ENCODE assay signal across 20 cellular contexts in the genomic region with DNA sequence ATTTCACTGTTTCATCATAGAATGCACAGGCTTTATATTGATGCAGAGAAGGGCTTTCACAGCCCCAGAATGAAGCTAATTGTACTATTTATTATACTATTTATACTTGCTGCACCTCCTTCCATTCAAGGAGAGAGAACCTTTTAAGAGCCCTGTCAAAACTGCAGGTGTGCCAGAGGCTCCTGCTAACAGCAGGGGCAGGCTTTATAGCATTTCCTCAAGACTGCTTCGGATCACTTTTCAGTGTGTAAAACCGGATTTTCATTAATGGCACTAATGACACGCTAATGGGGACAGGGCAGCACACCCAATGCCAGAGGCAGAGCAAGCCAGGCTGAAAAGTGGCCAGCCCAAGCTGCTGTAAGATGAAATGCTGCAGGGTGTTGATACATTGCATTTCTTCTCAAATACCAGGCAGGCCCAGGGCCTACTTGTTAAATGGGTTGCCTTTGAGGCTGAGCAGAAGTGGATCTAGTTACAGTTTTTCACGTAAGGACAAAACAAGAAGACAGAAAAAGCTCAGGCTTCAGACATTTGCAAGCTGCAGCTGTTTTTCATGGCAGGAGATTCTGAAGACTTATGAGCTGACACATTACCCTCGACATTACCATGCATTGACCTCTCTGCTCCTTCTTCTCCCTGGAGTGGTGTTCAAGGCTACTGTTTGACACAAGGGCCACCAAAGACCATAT.
"Had no signal": no experiment of that assay in that cellular context is flagged by ENCODE, and none has a peak within 500 bp of the region (broad histone marks: within the 10 kb centered on the region; RNA-seq: fewer than 3 reads in every experiment).

No MANE protein-coding gene starts in this region.

- H3K4me1 ChIP-seq: esophagus muscularis mucosa, lower lobe of right lung, pancreas, spleen had no signal

- FAIRE-seq: islet of Langerhans, pancreas had no signal

- H3K27me3 Mint-ChIP-seq: activated naive CD8-positive, alpha-beta T cell treated with anti-CD3 and anti-CD28 coated beads, Interleukin-2, amount 10 ng/mL, durations not matched to agents 7 days and 5 days; stimulated activated memory B cell treated with anti-CD40 and anti-IgM and Interleukin-4, amounts not matched to agents 10 μg/mL and 1 μg/mL and 100 μg/mL, for 72 hours had no signal

- H3K27ac Mint-ChIP-seq: activated naive CD8-positive, alpha-beta T cell treated with anti-CD3 and anti-CD28 coated beads, Interleukin-2, amount 10 ng/mL, durations not matched to agents 7 days and 5 days; activated T-helper 1 cell treated with anti-CD3 and anti-CD28 coated beads, Interleukin-12 subunit alpha, Interleukin-12 subunit beta, Interleukin-2, Interleukin-4 antibody, amounts not matched to agents 30 ng/mL and 10 ng/mL and 1 ng/mL, durations not matched to agents 14 hours and 24 hours and 36 hours; stimulated activated memory B cell treated with anti-CD40 and anti-IgM and Interleukin-4, amounts not matched to agents 10 μg/mL and 1 μg/mL and 100 μg/mL, for 72 hours had no signal

- H3K4me1 Mint-ChIP-seq: activated naive CD8-positive, alpha-beta T cell treated with anti-CD3 and anti-CD28 coated beads, Interleukin-2, amount 10 ng/mL, durations not matched to agents 7 days and 5 days; stimulated activated memory B cell treated with anti-CD40 and anti-IgM and Interleukin-4, amounts not matched to agents 10 μg/mL and 1 μg/mL and 100 μg/mL, for 72 hours had no signal

- H3K36me3 ChIP-seq: esophagus muscularis mucosa, lower lobe of right lung, neutrophil, pancreas, spleen, thoracic aorta, WERI-Rb-1 had no signal

- H3K9me3 ChIP-seq: esophagus muscularis mucosa, lower lobe of right lung, neutrophil, pancreas, thoracic aorta had no signal

- H3K27me3 ChIP-seq: esophagus muscularis mucosa, neutrophil, spleen had no signal

- H3K4me3 Mint-ChIP-seq: activated naive CD8-positive, alpha-beta T cell treated with anti-CD3 and anti-CD28 coated beads, Interleukin-2, amount 10 ng/mL, durations not matched to agents 7 days and 5 days; activated T-helper 1 cell treated with anti-CD3 and anti-CD28 coated beads, Interleukin-12 subunit alpha, Interleukin-12 subunit beta, Interleukin-2, Interleukin-4 antibody, amounts not matched to agents 30 ng/mL and 10 ng/mL and 1 ng/mL, durations not matched to agents 14 hours and 24 hours and 36 hours; stimulated activated memory B cell treated with anti-CD40 and anti-IgM and Interleukin-4, amounts not matched to agents 10 μg/mL and 1 μg/mL and 100 μg/mL, for 72 hours had no signal

- H3K36me3 Mint-ChIP-seq: activated naive CD8-positive, alpha-beta T cell treated with anti-CD3 and anti-CD28 coated beads, Interleukin-2, amount 10 ng/mL, durations not matched to agents 7 days and 5 days; stimulated activated memory B cell treated with anti-CD40 and anti-IgM and Interleukin-4, amounts not matched to agents 10 μg/mL and 1 μg/mL and 100 μg/mL, for 72 hours had no signal

- DNase-seq: activated CD4-positive, alpha-beta T cell treated with anti-CD3 and anti-CD28 coated beads for 1 hour; activated naive CD4-positive, alpha-beta T cell; activated naive CD8-positive, alpha-beta T cell treated with anti-CD3 and anti-CD28 coated beads, Interleukin-2, amount 10 ng/mL, durations not matched to agents 7 days and 5 days; amygdala; dermis blood vessel endothelial cell; effector memory CD4-positive, alpha-beta T cell; left colon; lower lobe of right lung; pancreas; spleen; stimulated activated CD4-positive, alpha-beta T cell treated with anti-CD3 and anti-CD28 coated beads, Interleukin-4, amount 100 ng/mL, for 4 hours; SW 1271; T-helper 2 cell; WERI-Rb-1 had no signal

- H3K4me3 ChIP-seq: esophagus muscularis mucosa, lower lobe of right lung, pancreas, spleen, thoracic aorta had no signal

- H3K27ac ChIP-seq: esophagus muscularis mucosa, lower lobe of right lung, neutrophil, pancreas, spleen, thoracic aorta, WERI-Rb-1 had no signal
